22 cellular contexts compared by ENCODE assay signal in genomic region chr7:109059089-109059488, GRCh38.
"Had no signal": no experiment of that assay in that cellular context is flagged by ENCODE, and none has a peak within 500 bp of the region (broad histone marks: within the 10 kb centered on the region; RNA-seq: fewer than 3 reads in every experiment).

No MANE protein-coding gene starts in this region.

- H3K27ac ChIP-seq: colonic mucosa, esophagus muscularis mucosa, foreskin keratinocyte, gastroesophageal sphincter, heart left ventricle, hepatocyte, left ventricle myocardium inferior, lower lobe of right lung had no signal

- H3K27me3 ChIP-seq: colonic mucosa, esophagus muscularis mucosa, foreskin keratinocyte, gastroesophageal sphincter, heart left ventricle, hepatocyte had no signal

- H3K4me2 ChIP-seq: hepatocyte had no signal

- H3K9me3 ChIP-seq: colonic mucosa, esophagus muscularis mucosa, gastroesophageal sphincter, heart left ventricle, left ventricle myocardium inferior, lower lobe of right lung had no signal

- H3K36me3 Mint-ChIP-seq: mesothelial cell of epicardium had no signal

- H3K4me1 Mint-ChIP-seq: immature natural killer cell, mesothelial cell of epicardium had no signal

- H3K4me1 ChIP-seq: colonic mucosa, esophagus muscularis mucosa, foreskin keratinocyte, gastroesophageal sphincter, heart left ventricle, left ventricle myocardium inferior, lower lobe of right lung had no signal

- H2AFZ ChIP-seq: hepatocyte had no signal

- H3K9me3 Mint-ChIP-seq: mesothelial cell of epicardium had no signal

- DNase-seq: colonic mucosa; cortex of kidney; effector CD8-positive, alpha-beta T cell; effector memory CD8-positive, alpha-beta T cell; foreskin keratinocyte; heart left ventricle; hypothalamus; immature natural killer cell; islet precursor cell; kidney; kidney glomerular epithelial cell; left colon; left ventricle myocardium inferior; lower lobe of right lung; mesenchymal stem cell; mucosa of descending colon had no signal

- H3K36me3 ChIP-seq: colonic mucosa, esophagus muscularis mucosa, gastroesophageal sphincter, heart left ventricle, left ventricle myocardium inferior, lower lobe of right lung had no signal

- H3K27me3 Mint-ChIP-seq: dendritic cell treated with granulocyte-macrophage colony-stimulating factor and Interleukin-4, amounts not matched to agents 40 ng/mL and 50 ng/mL, for 4 days; effector memory CD8-positive, alpha-beta T cell had no signal

- ATAC-seq: effector memory CD8-positive, alpha-beta T cell; foreskin keratinocyte; gastroesophageal sphincter; left colon; left lobe of liver; mucosa of descending colon had no signal

- H3K4me3 Mint-ChIP-seq: dendritic cell treated with granulocyte-macrophage colony-stimulating factor and Interleukin-4, amounts not matched to agents 40 ng/mL and 50 ng/mL, for 4 days; effector memory CD8-positive, alpha-beta T cell; immature natural killer cell; mesothelial cell of epicardium had no signal

- H3K4me3 ChIP-seq: colonic mucosa, esophagus muscularis mucosa, gastroesophageal sphincter, heart left ventricle, hepatocyte, left ventricle myocardium inferior, lower lobe of right lung, mucosa of descending colon had no signal

- H3K27ac Mint-ChIP-seq: dendritic cell treated with granulocyte-macrophage colony-stimulating factor and Interleukin-4, amounts not matched to agents 40 ng/mL and 50 ng/mL, for 4 days; effector memory CD8-positive, alpha-beta T cell; immature natural killer cell; mesothelial cell of epicardium had no signal
